Comparison of ENCODE assay signal across 17 cellular contexts in the genomic region with DNA sequence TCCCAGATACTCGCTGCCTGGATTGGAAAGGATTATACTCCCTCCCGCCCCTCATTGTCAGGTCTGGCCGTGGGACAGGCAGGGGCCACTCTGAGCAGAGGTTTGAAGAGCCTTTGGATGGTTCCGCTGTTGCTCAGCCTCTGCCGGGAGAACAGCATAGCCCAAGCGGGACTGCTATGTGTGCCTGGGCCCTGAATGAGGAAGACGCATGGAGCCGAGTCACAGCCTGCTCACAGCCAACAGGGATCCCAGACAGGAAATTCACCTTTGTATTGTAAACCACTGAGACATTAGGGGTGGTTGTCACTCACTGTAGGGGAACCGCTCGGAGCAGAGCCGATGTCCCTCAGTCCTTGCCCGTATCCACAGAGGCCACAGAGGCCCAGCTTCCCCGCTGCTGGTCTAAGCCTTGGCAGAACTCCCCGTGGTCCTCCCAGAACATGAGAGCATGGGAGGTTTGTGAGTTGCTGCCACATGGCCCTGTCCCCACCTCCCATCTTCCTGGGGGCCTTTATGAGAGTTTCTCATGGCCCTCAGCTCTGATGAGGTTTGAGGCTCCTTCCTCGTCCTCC. TPM values are rescaled to one million over a fixed set of nuclear protein-coding genes. Genes with fewer than 3 reads are reported as not detected.
"Had no signal": no experiment of that assay in that cellular context is flagged by ENCODE, and none has a peak within 500 bp of the region (broad histone marks: within the 10 kb centered on the region; RNA-seq: fewer than 3 reads in every experiment).

No MANE protein-coding gene starts in this region.

- H3K4me3 Mint-ChIP-seq: central memory CD8-positive, alpha-beta T cell had no signal

- H3K9me3 Mint-ChIP-seq: central memory CD8-positive, alpha-beta T cell had no signal

- ATAC-seq: esophagus mucosa, gastroesophageal sphincter, heart left ventricle, left ventricle myocardium superior, pancreas, sciatic nerve, upper lobe of right lung had no signal

- DNase-seq: activated CD4-positive, alpha-beta T cell treated with anti-CD3 and anti-CD28 coated beads, Interleukin-2, amount 50 U/mL, for 4 hours; aorta; heart left ventricle; left ventricle myocardium superior; pancreas; stimulated activated CD4-positive, alpha-beta T cell treated with anti-CD3 and anti-CD28 coated beads, Interleukin-4, amount 100 ng/mL, for 1 hour; testis; upper lobe of right lung; WERI-Rb-1 had no signal

- H3K27me3 Mint-ChIP-seq: central memory CD8-positive, alpha-beta T cell had no signal

- H3K27ac ChIP-seq: coronary artery, gastroesophageal sphincter, heart left ventricle, pancreas, testis, upper lobe of right lung, WERI-Rb-1 had no signal

- H3K36me3 ChIP-seq: gastroesophageal sphincter, heart left ventricle, pancreas, upper lobe of right lung, WERI-Rb-1 had no signal

- H3K4me2 ChIP-seq: smooth muscle cell had no signal

- H3K27me3 ChIP-seq: gastroesophageal sphincter, heart left ventricle, pancreas, testis, upper lobe of right lung had no signal

- H3K4me1 ChIP-seq: gastroesophageal sphincter, pancreas, testis, upper lobe of right lung had no signal

- H3K4me3 ChIP-seq: coronary artery, gastroesophageal sphincter, heart left ventricle, pancreas, smooth muscle cell, testis, upper lobe of right lung had no signal

- H3K9me3 ChIP-seq: gastroesophageal sphincter, heart left ventricle, pancreas, testis, upper lobe of right lung had no signal

RNA-seq across cellular contexts. Expression of a gene that starts 14.3 kb away (rescaled TPM):
- total RNA-seq: activated CD8-positive, alpha-beta memory T cell treated with anti-CD3 and anti-CD28 coated beads for 36 hours; aorta; esophagus mucosa; gastroesophageal sphincter; pancreas; sciatic nerve; smooth muscle cell; T-helper 2 cell treated with Interferon-gamma antibody and Interleukin-4, amounts not matched to agents 100 ng/mL and 5 ng/mL, for 36 hours; testis; upper lobe of right lung had no signal
- polyA plus RNA-seq: aorta, smooth muscle cell had no signal
